ENCODE assay signal across 16 cellular contexts in the genomic region with DNA sequence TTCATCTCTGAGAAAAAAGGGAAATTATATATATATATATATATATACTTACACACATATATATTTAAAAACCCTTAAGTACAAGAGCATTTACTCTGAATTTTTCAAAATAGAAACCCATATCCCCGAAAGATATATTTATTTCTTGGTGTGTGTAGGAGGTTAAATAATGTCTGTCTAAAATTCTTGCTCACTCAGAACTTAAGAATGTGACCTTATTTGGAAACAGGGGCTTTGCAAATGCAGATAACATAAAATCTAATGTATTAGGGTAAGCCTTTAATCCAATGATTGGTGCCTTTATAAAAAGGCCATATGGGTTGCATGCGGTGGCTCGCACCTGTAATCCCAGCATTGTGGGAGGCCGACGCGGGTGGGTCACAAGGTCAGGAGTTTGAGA.
"Had no signal": no experiment of that assay in that cellular context is flagged by ENCODE, and none has a peak within 500 bp of the region (broad histone marks: within the 10 kb centered on the region; RNA-seq: fewer than 3 reads in every experiment).

No MANE protein-coding gene starts in this region.

- H3K4me1 ChIP-seq: ascending aorta, colonic mucosa, esophagus squamous epithelium, gastrocnemius medialis, heart right ventricle had no signal

- H3K27ac ChIP-seq: ascending aorta, colonic mucosa, esophagus squamous epithelium, gastrocnemius medialis, heart right ventricle, ovary, VCaP had no signal

- DNase-seq: activated CD4-positive, alpha-beta T cell treated with anti-CD3 and anti-CD28 coated beads, Interleukin-2, amount 50 U/mL, for 48 hours; activated naive CD4-positive, alpha-beta T cell treated with anti-CD3 and anti-CD28 coated beads for 36 hours; activated naive CD8-positive, alpha-beta T cell treated with anti-CD3 and anti-CD28 coated beads, Interleukin-2, amount 50 U/mL, for 24 hours; colonic mucosa; esophagus squamous epithelium; gastrocnemius medialis; heart right ventricle; islet precursor cell; ovary; stimulated activated CD4-positive, alpha-beta T cell treated with anti-CD3 and anti-CD28 coated beads, Interleukin-12 subunit alpha, Interleukin-12 subunit beta, amount 100 ng/mL, for 4 hours; stimulated activated CD4-positive, alpha-beta T cell treated with anti-CD3 and anti-CD28 coated beads, Interleukin-2, amount 100 ng/mL, for 24 hours; T-helper 1 cell had no signal

- H3K9me3 ChIP-seq: ascending aorta, colonic mucosa, esophagus squamous epithelium, gastrocnemius medialis, ovary had no signal

- H3K27me3 ChIP-seq: ascending aorta, colonic mucosa, esophagus squamous epithelium, gastrocnemius medialis, heart right ventricle, ovary had no signal

- H3K4me3 ChIP-seq: ascending aorta, colonic mucosa, esophagus squamous epithelium, gastrocnemius medialis, heart right ventricle, lung, ovary had no signal

- ATAC-seq: activated naive CD8-positive, alpha-beta T cell treated with anti-CD3 and anti-CD28 coated beads, Interleukin-2, amount 50 U/mL, for 24 hours; activated T-helper 17 cell treated with anti-CD3 and anti-CD28 coated beads, Interleukin-2, amount 50 U/mL, for 72 hours; gastrocnemius medialis; heart right ventricle had no signal

- H3K36me3 ChIP-seq: ascending aorta, colonic mucosa, esophagus squamous epithelium, gastrocnemius medialis, heart right ventricle, ovary had no signal
